In genomic region chr5:177347699-177348098, GRCh38 we compare ENCODE assay signal across 1 cellular context.
TF ChIP-seq lines count a peak whose summit lies in the region.

No MANE protein-coding gene starts in this region.

TF ChIP-seq in endothelial cell of umbilical vein, 7 proteins besides CTCF, POLR2A, EP300 and RAD21:
- TF ChIP-seq GATA2 (IDR thresholded peaks at IDR 0.05; ENCODE audit: insufficient read depth, insufficient read length, low read depth, low read length) (no peak), POLR2AphosphoS5 (IDR thresholded peaks at IDR 0.05; ENCODE audit: insufficient read depth, low read depth, low read length) (no peak), FOS (IDR thresholded peaks at IDR 0.05; ENCODE audit: borderline replicate concordance, insufficient read depth, low read length) (no peak), EZH2 (IDR thresholded peaks at IDR 0.05; ENCODE audit: borderline replicate concordance, low read depth, low read length, severe bottlenecking) (no peak), JUN (IDR thresholded peaks at IDR 0.05; ENCODE audit: borderline replicate concordance, insufficient read depth, insufficient read length, low read depth) (no peak), MYC (IDR thresholded peaks at IDR 0.05; ENCODE audit: low read depth, low read length) (no peak), MAX (IDR thresholded peaks at IDR 0.05; ENCODE audit: insufficient read depth, insufficient read length) (no peak)
